8 cellular contexts compared by ENCODE assay signal in genomic region chr16:69726313-69727060, GRCh38. TPM values are rescaled to one million over a fixed set of nuclear protein-coding genes. Genes with fewer than 3 reads are reported as not detected.
DNase-seq lines count a peak whose midpoint lies in the region; ATAC-seq and TF ChIP-seq lines count a peak whose summit lies in the region.

NQO1 (minus strand) TSS chr16:69726560; CDS start chr16:69726439, 121 bp downstream.

- no peaks in the 10 kb centered on the region for H3K36me3 ChIP-seq in vagina

- H3K27me3 ChIP-seq in right cardiac atrium (ENCODE audit: control insufficient read depth, insufficient read depth) (no peaks in the 10 kb centered on the region), vagina (no peaks in the 10 kb centered on the region)

- H3K27ac ChIP-seq in right cardiac atrium (ENCODE audit: low read length), result peak within 1 kb of the TSS; percentile 61
- H3K27ac ChIP-seq in vagina, result peak within 1 kb of the TSS; percentile 72

- no peaks in the 10 kb centered on the region for H3K4me1 ChIP-seq in right cardiac atrium (ENCODE audit: control insufficient read depth, insufficient read depth, low read length)
- H3K4me1 ChIP-seq in vagina, result peaks cover 30% of the 10 kb centered on the region

- peak in 1 of 2 donors; percentile 41 for TF ChIP-seq POLR2A in vagina (IDR thresholded peaks at IDR 0.05)

- TF ChIP-seq CTCF in GM12875 (IDR thresholded peaks at IDR 0.05; ENCODE audit: borderline replicate concordance, insufficient read depth, low read depth, low read length) (no peak), vagina (IDR thresholded peaks at IDR 0.05) (no peak)

- H3K4me3 ChIP-seq in GM12875 (ENCODE audit: low read depth, low read length), result peak within 1 kb of the TSS; percentile 38
- H3K4me3 ChIP-seq in right cardiac atrium (ENCODE audit: low read length), result peak within 1 kb of the TSS; percentile 51
- H3K4me3 ChIP-seq in vagina, result peak within 1 kb of the TSS; percentile 53 to 54

- intact Hi-C loops in T-helper 2 cell treated with Interferon-gamma antibody and Interleukin-4, amounts not matched to agents 100 ng/mL and 5 ng/mL, for 36 hours (cut with micrococcal nuclease), result loop anchor here (1.0 to 2.0 kb wide), 3 partner anchors 18 to 36 kb away; partner anchors contain the start of genes NOB1 and WWP2
- intact Hi-C loops in right cardiac atrium (cut with DNase I), result no loop called here
- intact Hi-C loops in vagina (cut with DNase I), result no loop called here

- under 1% methylated on average over 31 of the region's 31 CpGs for WGBS in right cardiac atrium

- peak; percentile 97 for ATAC-seq in HG02678 (IDR thresholded peaks at IDR 0.05; ENCODE audit: unreplicated experiment)
- ATAC-seq in right cardiac atrium, result peak; percentile 96 to 98

- DNase-seq in NCI-H1417 treated with DMSO at 0.1 percent for 48 hours (lab: John Stamatoyannopoulos, UW) (peak; percentile 81), anterior cingulate cortex (lab: John Stamatoyannopoulos, UW) (peak; percentile 54 to 95 (median 85)), right cardiac atrium (peak; percentile 94 to 98 (median 96)), putamen (ENCODE audit: low spot score) (peak; percentile 82), vagina (ENCODE audit: extremely low spot score in 2 of 2) (peak in 1 of 2 donors; percentile 94)

- H3K9me3 ChIP-seq in right cardiac atrium (ENCODE audit: control insufficient read depth, low read length) (no peaks in the 10 kb centered on the region), vagina (no peaks in the 10 kb centered on the region)

RNA-seq across cellular contexts. Expression of gene NQO1, which starts in this region (rescaled TPM):
- total RNA-seq in T-helper 2 cell treated with Interferon-gamma antibody and Interleukin-4, amounts not matched to agents 100 ng/mL and 5 ng/mL, for 36 hours, result 36.6 and 42.4 TPM in 2 replicates
- 10 to 100 TPM; 11.5 to 27.0 (median 15.7) TPM for total RNA-seq in right cardiac atrium
- 19.9 TPM for polyA plus RNA-seq in right cardiac atrium
- 84.5 TPM for total RNA-seq in vagina
